ENCODE assay signal across 17 cellular contexts in genomic region chr2:229882583-229882982, GRCh38.
"Had no signal": no experiment of that assay in that cellular context is flagged by ENCODE, and none has a peak within 500 bp of the region (broad histone marks: within the 10 kb centered on the region; RNA-seq: fewer than 3 reads in every experiment).

No MANE protein-coding gene starts in this region.

- ATAC-seq: activated T-cell treated with anti-CD3 and anti-CD28 coated beads, Interleukin-2, amount 50 U/mL, for 72 hours; upper lobe of right lung had no signal

- H3K4me3 Mint-ChIP-seq: activated CD4-positive, alpha-beta memory T cell treated with anti-CD3 and anti-CD28 coated beads for 36 hours; activated naive CD8-positive, alpha-beta T cell; activated T-cell treated with anti-CD3 and anti-CD28 coated beads, Interleukin-2, amount 50 U/mL, for 72 hours; central memory CD8-positive, alpha-beta T cell had no signal

- H3K27ac ChIP-seq: brain microvascular endothelial cell, coronary artery, parathyroid adenoma, sigmoid colon, stomach, thoracic aorta, upper lobe of right lung had no signal

- H3K27ac Mint-ChIP-seq: activated CD4-positive, alpha-beta memory T cell treated with anti-CD3 and anti-CD28 coated beads for 36 hours; activated T-cell treated with anti-CD3 and anti-CD28 coated beads, Interleukin-2, amount 50 U/mL, for 72 hours had no signal

- DNase-seq: activated CD4-positive, alpha-beta memory T cell treated with anti-CD3 and anti-CD28 coated beads for 36 hours; activated gamma-delta T cell treated with Interleukin-2 at 50 U/mL for 16 hours; activated T-cell treated with anti-CD3 and anti-CD28 coated beads, Interleukin-2, amount 50 U/mL, for 72 hours; brain microvascular endothelial cell; foreskin fibroblast; hypothalamus; kidney glomerular epithelial cell; sigmoid colon; stimulated activated CD4-positive, alpha-beta T cell treated with anti-CD3 and anti-CD28 coated beads, Interleukin-1b, Interleukin-23, amount 100 ng/mL, for 48 hours; stomach; T1000; upper lobe of right lung had no signal

- H3K27me3 ChIP-seq: brain microvascular endothelial cell, sigmoid colon, stomach, upper lobe of right lung had no signal

- H3K9me3 ChIP-seq: sigmoid colon, stomach, thoracic aorta, upper lobe of right lung had no signal

- H3K9me3 Mint-ChIP-seq: activated CD4-positive, alpha-beta memory T cell treated with anti-CD3 and anti-CD28 coated beads for 36 hours; activated T-cell treated with anti-CD3 and anti-CD28 coated beads, Interleukin-2, amount 50 U/mL, for 72 hours; central memory CD8-positive, alpha-beta T cell had no signal

- H3K9ac ChIP-seq: parathyroid adenoma had no signal

- H3K27me3 Mint-ChIP-seq: activated CD4-positive, alpha-beta memory T cell treated with anti-CD3 and anti-CD28 coated beads for 36 hours; activated naive CD8-positive, alpha-beta T cell; central memory CD8-positive, alpha-beta T cell had no signal

- H2AFZ ChIP-seq: parathyroid adenoma had no signal

- H3K4me3 ChIP-seq: coronary artery, sigmoid colon, stomach, thoracic aorta, upper lobe of right lung had no signal
